In genomic region chr2:181953773-181954537, GRCh38 we compare ENCODE assay signal across 8 cellular contexts. TPM values are rescaled to one million over a fixed set of nuclear protein-coding genes. Genes with fewer than 3 reads are reported as not detected.
DNase-seq lines count a peak whose midpoint lies in the region; ATAC-seq lines count a peak whose summit lies in the region.

No MANE protein-coding gene starts in this region.

- peak overlapping the region; percentile 22 to 24 for H3K4me3 ChIP-seq in duodenal mucosa (ENCODE audit: low read depth in 1 of 2, low read length in 2 of 2)

- H3K4me1 Mint-ChIP-seq in activated CD4-positive, alpha-beta T cell treated with anti-CD3 and anti-CD28 coated beads, Interleukin-2, amount 10 ng/mL, durations not matched to agents 7 days and 5 days = peaks cover 17% of the 10 kb centered on the region
- no peaks in the 10 kb centered on the region for H3K4me1 Mint-ChIP-seq in memory B cell

- H3K9me3 ChIP-seq in duodenal mucosa (ENCODE audit: control insufficient read depth in 1 of 2, low read length in 2 of 2) = no peaks in the 10 kb centered on the region

- no peak overlapping the region for H3K9ac ChIP-seq in duodenal mucosa (ENCODE audit: low read depth in 1 of 2, low read length in 2 of 2)

- ATAC-seq in GM21717 (IDR thresholded peaks at IDR 0.05; ENCODE audit: unreplicated experiment) (peak; percentile 87), memory B cell (ENCODE audit: low read depth) (peak; percentile 77), HG03460 (IDR thresholded peaks at IDR 0.05; ENCODE audit: unreplicated experiment) (no peak)

- H3K36me3 Mint-ChIP-seq in activated CD4-positive, alpha-beta T cell treated with anti-CD3 and anti-CD28 coated beads, Interleukin-2, amount 10 ng/mL, durations not matched to agents 7 days and 5 days (ENCODE audit: low read depth) = no peaks in the 10 kb centered on the region
- no peaks in the 10 kb centered on the region for H3K36me3 Mint-ChIP-seq in memory B cell

- POLR2A ChIA-PET in activated CD4-positive, alpha-beta T cell treated with anti-CD3 and anti-CD28 coated beads, Interleukin-2, amount 10 ng/mL, durations not matched to agents 7 days and 5 days (lab: Charles Lee) = no interaction called here

- no peaks in the 10 kb centered on the region for H3K27me3 ChIP-seq in duodenal mucosa (ENCODE audit: control insufficient read depth in 1 of 2, insufficient read depth in 2 of 2, low read length in 2 of 2)

- H3K36me3 ChIP-seq in duodenal mucosa (ENCODE audit: control insufficient read depth in 1 of 2, insufficient read depth in 2 of 2, low read length in 2 of 2) = no peaks in the 10 kb centered on the region

- peak overlapping the region; percentile 47 for H3K4me3 Mint-ChIP-seq in activated CD4-positive, alpha-beta T cell treated with anti-CD3 and anti-CD28 coated beads, Interleukin-2, amount 10 ng/mL, durations not matched to agents 7 days and 5 days
- peak overlapping the region; percentile 34 for H3K4me3 Mint-ChIP-seq in memory B cell

- CTCF ChIA-PET in activated CD4-positive, alpha-beta T cell treated with anti-CD3 and anti-CD28 coated beads, Interleukin-2, amount 10 ng/mL, durations not matched to agents 7 days and 5 days (lab: Charles Lee) = interaction anchor here (0.6 kb wide), 1 partner anchor 734 kb away, joined by 3 read pairs; no protein-coding TSS in a partner anchor

- DNase-seq in DMS 273 treated with DMSO at 0.1 percent for 48 hours (lab: John Stamatoyannopoulos, UW) (peak; percentile 36), M059J (ENCODE audit: low read depth) (peak; percentile 73), memory B cell (ENCODE audit: low spot score in 2 of 2) (peak; percentile 46 to 47)
- peak; percentile 71 for DNase-seq in activated CD4-positive, alpha-beta T cell treated with anti-CD3 and anti-CD28 coated beads, Interleukin-2, amount 10 ng/mL, durations not matched to agents 7 days and 5 days
- peak; percentile 28 to 29 for DNase-seq in stimulated activated CD8-positive, alpha-beta memory T cell treated with anti-CD3 and anti-CD28 coated beads, Interleukin-4, amount 100 ng/mL, for 1 hour (ENCODE audit: low read depth in 2 of 2, low spot score in 1 of 2)

- H3K27me3 Mint-ChIP-seq in activated CD4-positive, alpha-beta T cell treated with anti-CD3 and anti-CD28 coated beads, Interleukin-2, amount 10 ng/mL, durations not matched to agents 7 days and 5 days = peaks cover 14% of the 10 kb centered on the region
- peaks cover 4% of the 10 kb centered on the region for H3K27me3 Mint-ChIP-seq in memory B cell

- H3K27ac ChIP-seq in duodenal mucosa (ENCODE audit: low read depth, low read length) = no peak overlapping the region

- H3K27ac Mint-ChIP-seq in activated CD4-positive, alpha-beta T cell treated with anti-CD3 and anti-CD28 coated beads, Interleukin-2, amount 10 ng/mL, durations not matched to agents 7 days and 5 days = no peak overlapping the region
- H3K27ac Mint-ChIP-seq in memory B cell = no peak overlapping the region

- no peaks in the 10 kb centered on the region for H3K9me3 Mint-ChIP-seq in activated CD4-positive, alpha-beta T cell treated with anti-CD3 and anti-CD28 coated beads, Interleukin-2, amount 10 ng/mL, durations not matched to agents 7 days and 5 days
- H3K9me3 Mint-ChIP-seq in memory B cell = no peaks in the 10 kb centered on the region

- H3K4me1 ChIP-seq in duodenal mucosa (ENCODE audit: control insufficient read depth in 1 of 2, insufficient read depth in 2 of 2, low read length in 2 of 2) = peaks cover 9 to 22% of the 10 kb centered on the region in 2 donors

RNA-seq across cellular contexts. Expression of gene PPP1R1C, which starts 31.7 kb away (rescaled TPM):
- total RNA-seq in M059J (2014; rRNA removed; shearing (Covaris generic)) = 5.2 and 8.4 TPM in 2 replicates
- total RNA-seq in activated CD4-positive, alpha-beta T cell treated with anti-CD3 and anti-CD28 coated beads, Interleukin-2, amount 10 ng/mL, durations not matched to agents 7 days and 5 days = not detected
